17 cellular contexts compared by ENCODE assay signal in genomic region chr2:1692342-1692741, GRCh38.
"Had no signal": no experiment of that assay in that cellular context is flagged by ENCODE, and none has a peak within 500 bp of the region (broad histone marks: within the 10 kb centered on the region; RNA-seq: fewer than 3 reads in every experiment).

No MANE protein-coding gene starts in this region.

- DNase-seq: activated CD4-positive, CD25-positive, alpha-beta regulatory T cell treated with anti-CD3 and anti-CD28 coated beads, Interleukin-2, amount 50 U/mL, for 72 hours; activated naive CD4-positive, alpha-beta T cell treated with Interleukin-2 at 50 U/mL for 16 hours; anterior cingulate cortex; dorsolateral prefrontal cortex; hippocampal formation; mesendoderm; pancreas; stimulated activated CD4-positive, alpha-beta T cell treated with anti-CD3 and anti-CD28 coated beads, Interleukin-12 subunit alpha, Interleukin-12 subunit beta, amount 100 ng/mL, for 4 hours; stimulated activated CD4-positive, alpha-beta T cell treated with anti-CD3 and anti-CD28 coated beads, Interleukin-2, amount 100 ng/mL, for 24 hours; stimulated activated naive B cell treated with anti-CD40 and anti-IgM and Interleukin-4, amounts not matched to agents 10 μg/mL and 1 μg/mL and 100 μg/mL, for 72 hours; T-cell; T1000; upper lobe of left lung had no signal

- H3K9me3 ChIP-seq: breast epithelium, esophagus muscularis mucosa, pancreas, upper lobe of left lung had no signal

- H3K4me3 Mint-ChIP-seq: neural crest cell; stimulated activated naive B cell treated with anti-CD40 and anti-IgM and Interleukin-4, amounts not matched to agents 10 μg/mL and 1 μg/mL and 100 μg/mL, for 72 hours; T-cell had no signal

- H3K27me3 Mint-ChIP-seq: stimulated activated naive B cell treated with anti-CD40 and anti-IgM and Interleukin-4, amounts not matched to agents 10 μg/mL and 1 μg/mL and 100 μg/mL, for 72 hours had no signal

- H3K36me3 ChIP-seq: breast epithelium, pancreas had no signal

- H3K9me3 Mint-ChIP-seq: neural crest cell had no signal

- H3K27ac ChIP-seq: breast epithelium, dorsolateral prefrontal cortex, esophagus muscularis mucosa, pancreas, SK-N-MC, upper lobe of left lung had no signal

- H3K4me1 ChIP-seq: breast epithelium, esophagus muscularis mucosa, pancreas had no signal

- H3K27me3 ChIP-seq: breast epithelium, dorsolateral prefrontal cortex, esophagus muscularis mucosa, pancreas, upper lobe of left lung had no signal

- H3K27ac Mint-ChIP-seq: stimulated activated naive B cell treated with anti-CD40 and anti-IgM and Interleukin-4, amounts not matched to agents 10 μg/mL and 1 μg/mL and 100 μg/mL, for 72 hours; T-cell had no signal

- H3K4me3 ChIP-seq: breast epithelium, dorsolateral prefrontal cortex, esophagus muscularis mucosa, pancreas, SK-N-MC, upper lobe of left lung had no signal

- H3K4me1 Mint-ChIP-seq: stimulated activated naive B cell treated with anti-CD40 and anti-IgM and Interleukin-4, amounts not matched to agents 10 μg/mL and 1 μg/mL and 100 μg/mL, for 72 hours; T-cell had no signal

- H3K36me3 Mint-ChIP-seq: T-cell had no signal
